Comparison of ENCODE assay signal across 13 cellular contexts in genomic region chr11:118339281-118340045, GRCh38. TPM values are rescaled to one million over a fixed set of nuclear protein-coding genes. Genes with fewer than 3 reads are reported as not detected.
A peak's percentile ranks its signal among the peaks of the same experiment; 100 is the strongest.
DNase-seq lines count a peak whose midpoint lies in the region; ATAC-seq and TF ChIP-seq lines count a peak whose summit lies in the region.
"Had no signal": no experiment of that assay in that cellular context is flagged by ENCODE, and none has a peak within 500 bp of the region (broad histone marks: within the 10 kb centered on the region; RNA-seq: fewer than 3 reads in every experiment).

No MANE protein-coding gene starts in this region.

- no peak overlapping the region for H2BK120ac ChIP-seq in mesendoderm (ENCODE audit: low read depth, low read length)

- H3K4me3 Mint-ChIP-seq in activated T-helper 1 cell treated with anti-CD3 and anti-CD28 coated beads, Interleukin-12 subunit alpha, Interleukin-12 subunit beta, Interleukin-2, Interleukin-4 antibody, amounts not matched to agents 30 ng/mL and 10 ng/mL and 1 ng/mL, durations not matched to agents 14 hours and 24 hours and 36 hours = peak overlapping the region; percentile 90

- H3K36me3 Mint-ChIP-seq in activated T-helper 1 cell treated with anti-CD3 and anti-CD28 coated beads, Interleukin-12 subunit alpha, Interleukin-12 subunit beta, Interleukin-2, Interleukin-4 antibody, amounts not matched to agents 30 ng/mL and 10 ng/mL and 1 ng/mL, durations not matched to agents 14 hours and 24 hours and 36 hours (ENCODE audit: low read depth) = peaks cover 42% of the 10 kb centered on the region

- H2BK15ac ChIP-seq in mesendoderm (replicated peaks; ENCODE audit: low read depth) = no peak overlapping the region

- peaks cover 0 to 24% (median 0%) of the 10 kb centered on the region in 4 donors for H3K27me3 ChIP-seq in esophagus squamous epithelium
- no peaks in the 10 kb centered on the region for H3K27me3 ChIP-seq in mesendoderm (ENCODE audit: insufficient read depth, low read length, poor library complexity)
- no peaks in the 10 kb centered on the region for H3K27me3 ChIP-seq in thyroid gland
- H3K27me3 ChIP-seq: SJCRH30 had no signal

- peak overlapping the region in 2 of 4 donors; percentile 33 to 34 for H3K4me3 ChIP-seq in esophagus squamous epithelium
- H3K4me3 ChIP-seq in mesendoderm (ENCODE audit: low read length) = no peak overlapping the region
- no peak overlapping the region for H3K4me3 ChIP-seq in thyroid gland (replicated peaks in 1 of 3)
- H3K4me3 ChIP-seq: SJCRH30 had no signal

- H2BK5ac ChIP-seq in mesendoderm (ENCODE audit: low read length) = no peak overlapping the region

- H3K4me1 ChIP-seq in esophagus squamous epithelium = peaks cover 0 to 9% (median 3%) of the 10 kb centered on the region in 3 donors
- no peaks in the 10 kb centered on the region for H3K4me1 ChIP-seq in mesendoderm (ENCODE audit: control insufficient read depth, low read depth, low read length)
- no peaks in the 10 kb centered on the region for H3K4me1 ChIP-seq in thyroid gland
- H3K4me1 ChIP-seq: SJCRH30 had no signal

- H3K4ac ChIP-seq in mesendoderm (ENCODE audit: low read depth, low read length) = no peak overlapping the region

- H3K4me1 Mint-ChIP-seq in activated T-helper 1 cell treated with anti-CD3 and anti-CD28 coated beads, Interleukin-12 subunit alpha, Interleukin-12 subunit beta, Interleukin-2, Interleukin-4 antibody, amounts not matched to agents 30 ng/mL and 10 ng/mL and 1 ng/mL, durations not matched to agents 14 hours and 24 hours and 36 hours (ENCODE audit: low read depth) = peaks cover 69% of the 10 kb centered on the region

- 65 to 70% methylated on average over 2 to 5 of the region's 5 CpGs for WGBS in esophagus squamous epithelium, 2 donors
- WGBS in mesendoderm (ENCODE audit: extremely low coverage, insufficient coverage, low lambda C conversion rate) = no CpG with 5 or more reads among the region's 5 CpGs
- 71 to 77% methylated on average over 5 of the region's 5 CpGs for WGBS in thyroid gland, 2 donors

- peak overlapping the region; percentile 9 to 61 (median 38) for H3K27ac ChIP-seq in esophagus squamous epithelium
- H3K27ac ChIP-seq in mesendoderm (ENCODE audit: low read depth, low read length) = no peak overlapping the region
- no peak overlapping the region for H3K27ac ChIP-seq in thyroid gland
- H3K27ac ChIP-seq: SJCRH30 had no signal

- TF ChIP-seq POLR2A in esophagus squamous epithelium (IDR thresholded peaks at IDR 0.05) (no peak), thyroid gland (IDR thresholded peaks at IDR 0.05) (no peak)

- TF ChIP-seq CTCF in esophagus squamous epithelium (IDR thresholded peaks at IDR 0.05) = no peak
- TF ChIP-seq CTCF in thyroid gland (IDR thresholded peaks at IDR 0.05) = no peak

- H2AK5ac ChIP-seq in mesendoderm (ENCODE audit: low read length) = no peak overlapping the region

- no peaks in the 10 kb centered on the region for H3K36me3 ChIP-seq in esophagus squamous epithelium
- no peaks in the 10 kb centered on the region for H3K36me3 ChIP-seq in mesendoderm (ENCODE audit: control insufficient read depth, insufficient read depth, low read length)
- no peaks in the 10 kb centered on the region for H3K36me3 ChIP-seq in thyroid gland
- H3K36me3 ChIP-seq: SJCRH30 had no signal

- H3K56ac ChIP-seq in mesendoderm (ENCODE audit: low read length) = no peak overlapping the region

- H3K79me2 ChIP-seq in mesendoderm (ENCODE audit: control insufficient read depth, insufficient read depth, low read length) = no peaks in the 10 kb centered on the region

- no peaks in the 10 kb centered on the region for H3K9me3 Mint-ChIP-seq in activated T-helper 1 cell treated with anti-CD3 and anti-CD28 coated beads, Interleukin-12 subunit alpha, Interleukin-12 subunit beta, Interleukin-2, Interleukin-4 antibody, amounts not matched to agents 30 ng/mL and 10 ng/mL and 1 ng/mL, durations not matched to agents 14 hours and 24 hours and 36 hours

- ATAC-seq in HG03432 (IDR thresholded peaks at IDR 0.05; ENCODE audit: unreplicated experiment) (no peak), GM19324 (IDR thresholded peaks at IDR 0.05; ENCODE audit: low FRiP score, unreplicated experiment) (no peak)

- DNase-seq in stimulated activated naive CD4-positive, alpha-beta T cell (lab: John Stamatoyannopoulos, UW) = peak in 5 of 6 experiments; percentile 4 to 51 (median 34)
- DNase-seq in stimulated activated naive CD4-positive, alpha-beta T cell treated with Interleukin-2 at 50 U/mL for 16 hours (lab: John Stamatoyannopoulos, UW) = no peak
- no peak for DNase-seq in activated T-helper 1 cell treated with anti-CD3 and anti-CD28 coated beads, Interleukin-12 subunit alpha, Interleukin-12 subunit beta, Interleukin-2, Interleukin-4 antibody, amounts not matched to agents 30 ng/mL and 10 ng/mL and 1 ng/mL, durations not matched to agents 14 hours and 24 hours and 36 hours (ENCODE audit: low spot score)
- DNase-seq in esophagus squamous epithelium (lab: John Stamatoyannopoulos, UW) = no peak
- no peak for DNase-seq in mesendoderm
- DNase-seq in thyroid gland = no peak
- DNase-seq: left ventricle myocardium superior, NCI-H1092, NCI-H226, SJCRH30 had no signal

- no peak overlapping the region for H3K23ac ChIP-seq in mesendoderm (ENCODE audit: low read length)

- no peak overlapping the region for H3K18ac ChIP-seq in mesendoderm (ENCODE audit: low read length)

- H4K8ac ChIP-seq in mesendoderm (ENCODE audit: low read depth, low read length) = no peak overlapping the region

- H3K4me2 ChIP-seq in mesendoderm (ENCODE audit: low read length) = no peak overlapping the region

- H3K9ac ChIP-seq in mesendoderm (ENCODE audit: low read length) = no peak overlapping the region

- peak overlapping the region; percentile 99 for H3K27ac Mint-ChIP-seq in activated T-helper 1 cell treated with anti-CD3 and anti-CD28 coated beads, Interleukin-12 subunit alpha, Interleukin-12 subunit beta, Interleukin-2, Interleukin-4 antibody, amounts not matched to agents 30 ng/mL and 10 ng/mL and 1 ng/mL, durations not matched to agents 14 hours and 24 hours and 36 hours

- no peaks in the 10 kb centered on the region for H3K27me3 Mint-ChIP-seq in activated T-helper 1 cell treated with anti-CD3 and anti-CD28 coated beads, Interleukin-12 subunit alpha, Interleukin-12 subunit beta, Interleukin-2, Interleukin-4 antibody, amounts not matched to agents 30 ng/mL and 10 ng/mL and 1 ng/mL, durations not matched to agents 14 hours and 24 hours and 36 hours (ENCODE audit: insufficient read depth)

- no peaks in the 10 kb centered on the region for H3K79me1 ChIP-seq in mesendoderm (ENCODE audit: low read length)

- no peak overlapping the region for H4K5ac ChIP-seq in mesendoderm (ENCODE audit: low read length)

- no peaks in the 10 kb centered on the region for H3K9me3 ChIP-seq in esophagus squamous epithelium
- no peaks in the 10 kb centered on the region for H3K9me3 ChIP-seq in thyroid gland
- H3K9me3 ChIP-seq: SJCRH30 had no signal

- intact Hi-C loops in activated T-helper 1 cell treated with anti-CD3 and anti-CD28 coated beads, Interleukin-12 subunit alpha, Interleukin-12 subunit beta, Interleukin-2, Interleukin-4 antibody, amounts not matched to agents 30 ng/mL and 10 ng/mL and 1 ng/mL, durations not matched to agents 14 hours and 24 hours and 36 hours (cut with micrococcal nuclease) = loop anchor here (5.0 kb wide), 1 partner anchor 192 kb away; no protein-coding TSS in a partner anchor
- intact Hi-C loops in esophagus squamous epithelium (cut with DNase I) (loop anchor here (10.0 kb wide), 1 partner anchor 145 kb away; no protein-coding TSS in a partner anchor), thyroid gland (cut with DNase I) (no loop called here)

RNA-seq across cellular contexts. Expression of gene CD3D, which starts 3.0 kb away (rescaled TPM):
- 486 and 491 TPM in 2 replicates for total RNA-seq in activated T-helper 1 cell treated with anti-CD3 and anti-CD28 coated beads, Interleukin-12 subunit alpha, Interleukin-12 subunit beta, Interleukin-2, Interleukin-4 antibody, amounts not matched to agents 30 ng/mL and 10 ng/mL and 1 ng/mL, durations not matched to agents 14 hours and 24 hours and 36 hours
- total RNA-seq in esophagus squamous epithelium = 10 to 100 TPM in 1 of 4 donors, 1 to 10 TPM in 3; 5.7 to 11.8 (median 7.2) TPM
- polyA plus RNA-seq in mesendoderm (2013, experiment 1 of 2) = 0.35 TPM
- polyA plus RNA-seq in mesendoderm (2013, experiment 2 of 2) = 0.35 TPM
- total RNA-seq in thyroid gland = 1 to 10 TPM in 3 of 4 donors, not detected in 1; 2.0 to 2.3 (median 2.1) TPM
- total RNA-seq: SJCRH30 had no signal

RNA-seq across cellular contexts. Expression of gene CD3G, which starts 4.7 kb away (rescaled TPM):
- 134 and 145 TPM in 2 replicates for total RNA-seq in activated T-helper 1 cell treated with anti-CD3 and anti-CD28 coated beads, Interleukin-12 subunit alpha, Interleukin-12 subunit beta, Interleukin-2, Interleukin-4 antibody, amounts not matched to agents 30 ng/mL and 10 ng/mL and 1 ng/mL, durations not matched to agents 14 hours and 24 hours and 36 hours
- total RNA-seq in esophagus squamous epithelium (1 to 10 TPM in 3 of 4 donors, under 1 TPM in 1; 0.85 to 4.0 (median 1.4) TPM), thyroid gland (1 to 10 TPM; 1.2 to 4.3 (median 1.9) TPM)
- polyA plus RNA-seq in mesendoderm (2013, experiment 1 of 2) = not detected
- not detected for polyA plus RNA-seq in mesendoderm (2013, experiment 2 of 2)
- total RNA-seq: SJCRH30 had no signal
- polyA plus RNA-seq: aorta had no signal

RNA-seq across cellular contexts. Expression of gene UBE4A, which starts 19.9 kb away (rescaled TPM):
- 44.1 and 46.0 TPM in 2 replicates for total RNA-seq in activated T-helper 1 cell treated with anti-CD3 and anti-CD28 coated beads, Interleukin-12 subunit alpha, Interleukin-12 subunit beta, Interleukin-2, Interleukin-4 antibody, amounts not matched to agents 30 ng/mL and 10 ng/mL and 1 ng/mL, durations not matched to agents 14 hours and 24 hours and 36 hours
- total RNA-seq in esophagus squamous epithelium = 10 to 100 TPM; 21.9 to 36.0 (median 33.2) TPM
- polyA plus RNA-seq in mesendoderm (2013, experiment 1 of 2) = 20.8 TPM
- 20.8 TPM for polyA plus RNA-seq in mesendoderm (2013, experiment 2 of 2)
- 10 to 100 TPM; 42.7 to 57.3 (median 48.2) TPM for total RNA-seq in thyroid gland

RNA-seq across cellular contexts. Expression of gene CD3E, which starts 34.9 kb away (rescaled TPM):
- 630 and 646 TPM in 2 replicates for total RNA-seq in activated T-helper 1 cell treated with anti-CD3 and anti-CD28 coated beads, Interleukin-12 subunit alpha, Interleukin-12 subunit beta, Interleukin-2, Interleukin-4 antibody, amounts not matched to agents 30 ng/mL and 10 ng/mL and 1 ng/mL, durations not matched to agents 14 hours and 24 hours and 36 hours
- total RNA-seq in esophagus squamous epithelium (1 to 10 TPM; 1.9 to 7.8 (median 3.1) TPM), thyroid gland (1 to 10 TPM; 3.0 to 4.3 (median 3.3) TPM)
- polyA plus RNA-seq in mesendoderm (2013, experiment 1 of 2) = 0.08 TPM
- polyA plus RNA-seq in mesendoderm (2013, experiment 2 of 2) = 0.08 TPM
- total RNA-seq: SJCRH30 had no signal

Comparison
In these comparisons a context has a peak if more than half of its experiments do, and no peak if none do; other contexts are left out.
1. DNase-seq: peak in stimulated activated naive CD4-positive, alpha-beta T cell (5 of 6); none in stimulated activated naive CD4-positive, alpha-beta T cell treated with Interleukin-2 at 50 U/mL for 16 hours (single experiment), activated T-helper 1 cell treated with anti-CD3 and anti-CD28 coated beads, Interleukin-12 subunit alpha, Interleukin-12 subunit beta, Interleukin-2, Interleukin-4 antibody, amounts not matched to agents 30 ng/mL and 10 ng/mL and 1 ng/mL, durations not matched to agents 14 hours and 24 hours and 36 hours (single experiment), esophagus squamous epithelium (single experiment), mesendoderm (single experiment) and thyroid gland (0 of 2).
2. H3K27ac ChIP-seq: peak in esophagus squamous epithelium (4 of 4); none in mesendoderm (single experiment) and thyroid gland (0 of 3).
3. RNA of gene CD3D, which starts 3.0 kb away (total RNA-seq): 486 to 491 TPM in activated T-helper 1 cell treated with anti-CD3 and anti-CD28 coated beads, Interleukin-12 subunit alpha, Interleukin-12 subunit beta, Interleukin-2, Interleukin-4 antibody, amounts not matched to agents 30 ng/mL and 10 ng/mL and 1 ng/mL, durations not matched to agents 14 hours and 24 hours and 36 hours; 5.7 to 11.8 TPM in esophagus squamous epithelium and 2.0 to 2.3 TPM in thyroid gland; every median in the first group is over 10 times any median in the second.
4. RNA of gene CD3G, which starts 4.7 kb away (total RNA-seq): 134 to 145 TPM in activated T-helper 1 cell treated with anti-CD3 and anti-CD28 coated beads, Interleukin-12 subunit alpha, Interleukin-12 subunit beta, Interleukin-2, Interleukin-4 antibody, amounts not matched to agents 30 ng/mL and 10 ng/mL and 1 ng/mL, durations not matched to agents 14 hours and 24 hours and 36 hours; 1.2 to 4.3 TPM in thyroid gland and 0.85 to 4.0 TPM in esophagus squamous epithelium; every median in the first group is over 10 times any median in the second.